In genomic region chr6:41723936-41724637, GRCh38 we compare ENCODE assay signal across 1 cellular context.
A peak's percentile ranks its signal among the peaks of the same experiment; 100 is the strongest.
TF ChIP-seq lines count a peak whose summit lies in the region.

No MANE protein-coding gene starts in this region.

TF ChIP-seq in GM12878, 131 proteins besides CTCF, POLR2A, EP300 and RAD21:
- TF ChIP-seq NR2F1 (conservative IDR thresholded peaks at IDR 0.05) (peak; percentile 40), RUNX3 (IDR thresholded peaks at IDR 0.05; ENCODE audit: low read length) (0 out of 2 replicates have a peak, but pooled peaks have one; percentile 10), SREBF1 (IDR thresholded peaks at IDR 0.05; ENCODE audit: low read length) (no peak), SUZ12 (IDR thresholded peaks at IDR 0.05; ENCODE audit: unreplicated experiment) (no peak), ZNF687 (IDR thresholded peaks at IDR 0.05) (peak; percentile 12; the same call in 1 of the 2 replicates), NFXL1 (IDR thresholded peaks at IDR 0.05; ENCODE audit: borderline replicate concordance) (no peak), FOXK2 (IDR thresholded peaks at IDR 0.05) (no peak), TARDBP (IDR thresholded peaks at IDR 0.05; ENCODE audit: borderline replicate concordance) (no peak), SPI1 (IDR thresholded peaks at IDR 0.05; ENCODE audit: borderline replicate concordance, insufficient read depth, low read depth, low read length) (0 out of 2 replicates have a peak, but pooled peaks have one; percentile 10), SMARCA5 (IDR thresholded peaks at IDR 0.05) (0 out of 2 replicates have a peak, but pooled peaks have one; percentile 23), PML (IDR thresholded peaks at IDR 0.05; ENCODE audit: low read length) (0 out of 2 replicates have a peak, but pooled peaks have one; percentile 20), CBFB (IDR thresholded peaks at IDR 0.05; ENCODE audit: low read depth) (no peak), MLLT1 (IDR thresholded peaks at IDR 0.05) (peak; percentile 30; the same call in 1 of the 2 replicates), EED (IDR thresholded peaks at IDR 0.05; ENCODE audit: low read depth) (peak; percentile 41; the same call in 1 of the 2 replicates), MEF2B (IDR thresholded peaks at IDR 0.05; ENCODE audit: partially characterized antibody, poor library complexity, severe bottlenecking) (no peak), SKIL (IDR thresholded peaks at IDR 0.05; ENCODE audit: low read depth, poor library complexity, severe bottlenecking) (peak; percentile 1), ELK1 (IDR thresholded peaks at IDR 0.05; ENCODE audit: low read depth, low read length) (no peak), TAF1 (IDR thresholded peaks at IDR 0.05; ENCODE audit: borderline replicate concordance, low read depth, low read length) (no peak), MTA3 (IDR thresholded peaks at IDR 0.05; ENCODE audit: borderline replicate concordance, low read length) (0 out of 2 replicates have a peak, but pooled peaks have one; percentile 29), YBX1 (IDR thresholded peaks at IDR 0.05) (no peak)
TF ChIP-seq in GM12878: peak in this region for 10.
